Comparison of ENCODE assay signal across 1 cellular context in genomic region chr5:134000116-134000515, GRCh38.
TF ChIP-seq lines count a peak whose summit lies in the region.

No MANE protein-coding gene starts in this region.

TF ChIP-seq in H1, 55 proteins besides CTCF, POLR2A, EP300 and RAD21:
- TF ChIP-seq SAP30 (IDR thresholded peaks at IDR 0.05; ENCODE audit: insufficient read depth, insufficient replicate concordance, low read length) (no peak), ZNF274 (IDR thresholded peaks at IDR 0.05; ENCODE audit: borderline replicate concordance, extremely low read depth, low read length) (no peak), USF2 (IDR thresholded peaks at IDR 0.05; ENCODE audit: low read length) (no peak), SP1 (IDR thresholded peaks at IDR 0.05; ENCODE audit: low read depth, low read length) (no peak), HDAC6 (IDR thresholded peaks at IDR 0.05; ENCODE audit: low read depth, low read length) (no peak), EGR1 (IDR thresholded peaks at IDR 0.05; ENCODE audit: borderline replicate concordance, low read depth, low read length) (no peak), CBX5 (IDR thresholded peaks at IDR 0.05; ENCODE audit: low read depth, low read length) (no peak), TBP (IDR thresholded peaks at IDR 0.05; ENCODE audit: low read depth, low read length) (no peak), TCF12 (IDR thresholded peaks at IDR 0.05; ENCODE audit: low read depth, low read length) (no peak), KDM5A (IDR thresholded peaks at IDR 0.05; ENCODE audit: low read length) (no peak), CTBP2 (IDR thresholded peaks at IDR 0.05; ENCODE audit: borderline replicate concordance, insufficient read depth, insufficient read length, low read length) (no peak), FOSL1 (IDR thresholded peaks at IDR 0.05; ENCODE audit: insufficient read depth, low read depth, low read length) (no peak), CEBPB (IDR thresholded peaks at IDR 0.05; ENCODE audit: low read depth, low read length) (no peak), KDM4A (IDR thresholded peaks at IDR 0.05; ENCODE audit: low read depth, low read length, severe bottlenecking) (no peak), GTF2F1 (IDR thresholded peaks at IDR 0.05; ENCODE audit: borderline replicate concordance, low read depth, low read length) (no peak), CHD2 (IDR thresholded peaks at IDR 0.05; ENCODE audit: low read length) (no peak), SP4 (IDR thresholded peaks at IDR 0.05; ENCODE audit: low read length) (no peak), BACH1 (IDR thresholded peaks at IDR 0.05; ENCODE audit: low read length) (no peak), GABPA (IDR thresholded peaks at IDR 0.05; ENCODE audit: borderline replicate concordance, insufficient read depth, low read length) (no peak), MAX (IDR thresholded peaks at IDR 0.05) (no peak)
